25 cellular contexts compared by ENCODE assay signal in genomic region chr2:166031054-166031453, GRCh38.
A peak's percentile ranks its signal among the peaks of the same experiment; 100 is the strongest.
DNase-seq lines count a peak whose midpoint lies in the region; ATAC-seq, FAIRE-seq and TF ChIP-seq lines count a peak whose summit lies in the region.
"Had no signal": no experiment of that assay in that cellular context is flagged by ENCODE, and none has a peak within 500 bp of the region (broad histone marks: within the 10 kb centered on the region; RNA-seq: fewer than 3 reads in every experiment).

No MANE protein-coding gene starts in this region.

- H3K9me1 ChIP-seq in keratinocyte (ENCODE audit: control insufficient read depth, extremely low read depth, insufficient read depth, low read length), result no peaks in the 10 kb centered on the region

- H3K4me1 Mint-ChIP-seq in mesothelial cell of epicardium, result peaks cover 2% of the 10 kb centered on the region
- H3K4me1 Mint-ChIP-seq: activated naive CD8-positive, alpha-beta T cell treated with anti-CD3 and anti-CD28 coated beads for 36 hours; activated T-helper 17 cell treated with anti-CD3 and anti-CD28 coated beads, Interleukin-2, amount 50 U/mL, for 72 hours; neural progenitor cell; T-helper 17 cell had no signal

- H3K27ac Mint-ChIP-seq in mesothelial cell of epicardium, result no peak overlapping the region
- H3K27ac Mint-ChIP-seq: activated naive CD8-positive, alpha-beta T cell treated with anti-CD3 and anti-CD28 coated beads for 36 hours; activated T-helper 17 cell treated with anti-CD3 and anti-CD28 coated beads, Interleukin-2, amount 50 U/mL, for 72 hours; neural progenitor cell; T-helper 17 cell had no signal

- no peak for TF ChIP-seq CTCF in astrocyte of the spinal cord (IDR thresholded peaks at IDR 0.05; ENCODE audit: low read depth, low read length)
- no peak for TF ChIP-seq CTCF in keratinocyte (optimal IDR thresholded peaks at IDR 0.05 in 1 of 3, IDR thresholded peaks at IDR 0.05 in 1 of 3, conservative IDR thresholded peaks at IDR 0.05 in 1 of 3; ENCODE audit: extremely low read depth in 1 of 3, insufficient read depth in 2 of 3, low read length in 3 of 3)
- no peak for TF ChIP-seq CTCF in mesothelial cell of epicardium (IDR thresholded peaks at IDR 0.05; ENCODE audit: unreplicated experiment)

- ATAC-seq in esophagus mucosa, result no peak
- ATAC-seq: activated T-helper 17 cell treated with anti-CD3 and anti-CD28 coated beads, Interleukin-2, amount 50 U/mL, for 72 hours; body of pancreas; left ventricle myocardium superior; T-helper 17 cell had no signal

- DNase-seq in HS-5 (ENCODE audit: low read depth), result peak; percentile 8
- peak; percentile 29 for DNase-seq in astrocyte of the spinal cord (ENCODE audit: low read depth, low spot score)
- no peak for DNase-seq in keratinocyte (ENCODE audit: low read depth, low spot score)
- no peak for DNase-seq in medulla oblongata (ENCODE audit: extremely low spot score)
- no peak for DNase-seq in mesothelial cell of epicardium (ENCODE audit: low spot score in 2 of 2, unreplicated experiment in 2 of 2)
- no peak for DNase-seq in cerebellum (ENCODE audit: low spot score)
- DNase-seq: activated CD4-positive, alpha-beta T cell treated with anti-CD3 and anti-CD28 coated beads for 48 hours; activated naive CD8-positive, alpha-beta T cell treated with anti-CD3 and anti-CD28 coated beads for 36 hours; AML-193; body of pancreas; DMS79; glutamatergic neuron; left ventricle myocardium superior; NCI-H2107; NCI-H510A treated with DMSO at 0.1 percent for 48 hours; Peyer's patch; stimulated activated CD4-positive, alpha-beta T cell treated with anti-CD3 and anti-CD28 coated beads, Interleukin-2, amount 100 ng/mL, for 48 hours; stimulated activated naive CD4-positive, alpha-beta T cell treated with Interleukin-2 at 50 U/mL for 16 hours; T-helper 17 cell had no signal

- H2AFZ ChIP-seq in keratinocyte (ENCODE audit: control insufficient read depth, low read length), result no peak overlapping the region
- H2AFZ ChIP-seq: neural progenitor cell had no signal

- H3K9me3 Mint-ChIP-seq in mesothelial cell of epicardium, result no peaks in the 10 kb centered on the region
- H3K9me3 Mint-ChIP-seq: activated naive CD8-positive, alpha-beta T cell treated with anti-CD3 and anti-CD28 coated beads for 36 hours; activated T-helper 17 cell treated with anti-CD3 and anti-CD28 coated beads, Interleukin-2, amount 50 U/mL, for 72 hours; neural progenitor cell had no signal

- no peaks in the 10 kb centered on the region for H3K9me3 ChIP-seq in keratinocyte (ENCODE audit: control insufficient read depth, low read depth, low read length)
- H3K9me3 ChIP-seq: body of pancreas, Peyer's patch, thoracic aorta had no signal

- peak; percentile 51 for FAIRE-seq in keratinocyte (lab: Jason Lieb, UNC)
- FAIRE-seq: colon, GM12891 had no signal

- dilution Hi-C loops in keratinocyte (cut with MboI; ENCODE audit: extremely low pct_ligation_motif_present, low sequenced_read_pairs), result no loop called here

- no peaks in the 10 kb centered on the region for H3K36me3 Mint-ChIP-seq in mesothelial cell of epicardium
- H3K36me3 Mint-ChIP-seq: activated naive CD8-positive, alpha-beta T cell treated with anti-CD3 and anti-CD28 coated beads for 36 hours; neural progenitor cell had no signal

- no peaks in the 10 kb centered on the region for H4K20me1 ChIP-seq in keratinocyte (ENCODE audit: control insufficient read depth, extremely low read depth, insufficient read depth, low read length)

- H3K27me3 ChIP-seq in keratinocyte (ENCODE audit: control insufficient read depth, extremely low read depth, insufficient read depth, low read length), result no peaks in the 10 kb centered on the region
- H3K27me3 ChIP-seq: body of pancreas, neural progenitor cell, Peyer's patch had no signal

- in situ Hi-C loops in astrocyte of the spinal cord (cut with HindIII; ENCODE audit: low sequenced_read_pairs), result no loop called here

- no peak overlapping the region for H3K4me2 ChIP-seq in keratinocyte (ENCODE audit: control insufficient read depth, extremely low read depth, insufficient read depth, low read depth, low read length)
- H3K4me2 ChIP-seq: neural progenitor cell had no signal

- H3K4me1 ChIP-seq in keratinocyte (ENCODE audit: control insufficient read depth, extremely low read depth, insufficient read depth, low read length), result no peaks in the 10 kb centered on the region
- H3K4me1 ChIP-seq: body of pancreas, neural progenitor cell, Peyer's patch had no signal

- no peak overlapping the region for H3K9ac ChIP-seq in keratinocyte (ENCODE audit: control insufficient read depth, extremely low read depth, insufficient read depth, low read length)
- H3K9ac ChIP-seq: neural progenitor cell had no signal

- H3K79me2 ChIP-seq in keratinocyte (ENCODE audit: control insufficient read depth, insufficient read depth, low read length), result no peaks in the 10 kb centered on the region

- H3K4me3 ChIP-seq in astrocyte of the spinal cord (ENCODE audit: low read depth, low read length), result no peak overlapping the region
- no peak overlapping the region for H3K4me3 ChIP-seq in keratinocyte (ENCODE audit: control insufficient read depth in 2 of 3, extremely low read depth in 1 of 3, insufficient read depth in 2 of 3, low read depth in 1 of 3, low read length in 3 of 3)
- H3K4me3 ChIP-seq: body of pancreas, neural progenitor cell, Peyer's patch, thoracic aorta had no signal

- H3K4me3 Mint-ChIP-seq in mesothelial cell of epicardium, result no peak overlapping the region
- H3K4me3 Mint-ChIP-seq: activated naive CD8-positive, alpha-beta T cell treated with anti-CD3 and anti-CD28 coated beads for 36 hours; activated T-helper 17 cell treated with anti-CD3 and anti-CD28 coated beads, Interleukin-2, amount 50 U/mL, for 72 hours; neural progenitor cell; T-helper 17 cell had no signal

- H3K27ac ChIP-seq in keratinocyte (ENCODE audit: control insufficient read depth, insufficient read depth, low read length), result no peak overlapping the region
- H3K27ac ChIP-seq: body of pancreas, neural progenitor cell, Peyer's patch, thoracic aorta had no signal

- H3K36me3 ChIP-seq in keratinocyte (ENCODE audit: control insufficient read depth in 2 of 2, extremely low read depth in 1 of 2, insufficient read depth in 2 of 2, low read length in 2 of 2), result no peaks in the 10 kb centered on the region
- H3K36me3 ChIP-seq: neural progenitor cell, Peyer's patch, thoracic aorta had no signal

- H3K27me3 Mint-ChIP-seq in mesothelial cell of epicardium (ENCODE audit: low read depth), result no peaks in the 10 kb centered on the region

Comparison
In these comparisons a context has a peak if more than half of its experiments do, and no peak if none do; other contexts are left out.
1. DNase-seq: peak in HS-5 (single experiment) and astrocyte of the spinal cord (single experiment); none in keratinocyte (single experiment), medulla oblongata (single experiment), mesothelial cell of epicardium (0 of 2) and cerebellum (single experiment).